Comparison of ENCODE assay signal across 2 cellular contexts in the genomic region with DNA sequence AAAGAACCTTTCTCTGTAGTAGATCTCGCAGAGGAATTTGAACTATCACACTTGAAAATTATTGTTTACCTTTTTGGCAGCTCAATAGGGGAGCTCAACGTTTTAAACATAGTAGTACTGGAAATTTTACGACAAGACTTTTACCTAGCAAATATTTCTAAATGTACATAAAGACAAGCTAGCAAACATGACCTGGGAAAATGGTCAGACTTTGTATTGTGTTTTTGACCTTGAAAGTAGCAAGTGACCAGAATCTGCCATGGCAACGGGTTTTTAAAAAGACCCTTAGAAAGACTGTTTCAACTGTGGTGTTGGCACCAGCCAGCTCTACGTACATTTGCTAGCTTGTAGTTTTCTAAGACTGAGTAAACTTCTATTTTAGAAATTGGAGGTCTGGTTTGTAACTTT.
A peak's percentile ranks its signal among the peaks of the same experiment; 100 is the strongest.
TF ChIP-seq lines count a peak whose summit lies in the region.

No MANE protein-coding gene starts in this region.

TF ChIP-seq in H1, 55 proteins besides CTCF, POLR2A, EP300 and RAD21 (continued from another document):
- no peak for TF ChIP-seq KDM4A (IDR thresholded peaks at IDR 0.05; ENCODE audit: low read depth, low read length, severe bottlenecking)

TF ChIP-seq in liver, 16 proteins besides CTCF, POLR2A, EP300 and RAD21 (continued from another document):
- TF ChIP-seq HNF4A (conservative IDR thresholded peaks at IDR 0.05) (peak; percentile 54 to 73), FOXA2 (IDR thresholded peaks at IDR 0.05) (peak; percentile 46), NR2F2 (IDR thresholded peaks at IDR 0.05) (no peak), JUND (IDR thresholded peaks at IDR 0.05) (no peak), RXRA (IDR thresholded peaks at IDR 0.05) (peak in 1 of 2 donors; percentile 65), EGR1 (IDR thresholded peaks at IDR 0.05; ENCODE audit: low read depth in 2 of 2) (no peak), SP1 (IDR thresholded peaks at IDR 0.05) (no peak), HNF4G (IDR thresholded peaks at IDR 0.05) (no peak), TAF1 (conservative IDR thresholded peaks at IDR 0.05) (no peak)
- TF ChIP-seq, protein P1, sequence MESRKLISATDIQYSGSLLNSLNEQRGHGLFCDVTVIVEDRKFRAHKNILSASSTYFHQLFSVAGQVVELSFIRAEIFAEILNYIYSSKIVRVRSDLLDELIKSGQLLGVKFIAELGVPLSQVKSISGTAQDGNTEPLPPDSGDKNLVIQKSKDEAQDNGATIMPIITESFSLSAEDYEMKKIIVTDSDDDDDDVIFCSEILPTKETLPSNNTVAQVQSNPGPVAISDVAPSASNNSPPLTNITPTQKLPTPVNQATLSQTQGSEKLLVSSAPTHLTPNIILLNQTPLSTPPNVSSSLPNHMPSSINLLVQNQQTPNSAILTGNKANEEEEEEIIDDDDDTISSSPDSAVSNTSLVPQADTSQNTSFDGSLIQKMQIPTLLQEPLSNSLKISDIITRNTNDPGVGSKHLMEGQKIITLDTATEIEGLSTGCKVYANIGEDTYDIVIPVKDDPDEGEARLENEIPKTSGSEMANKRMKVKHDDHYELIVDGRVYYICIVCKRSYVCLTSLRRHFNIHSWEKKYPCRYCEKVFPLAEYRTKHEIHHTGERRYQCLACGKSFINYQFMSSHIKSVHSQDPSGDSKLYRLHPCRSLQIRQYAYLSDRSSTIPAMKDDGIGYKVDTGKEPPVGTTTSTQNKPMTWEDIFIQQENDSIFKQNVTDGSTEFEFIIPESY (IDR thresholded peaks at IDR 0.05) = peak; percentile 57
- TF ChIP-seq, protein P2, sequence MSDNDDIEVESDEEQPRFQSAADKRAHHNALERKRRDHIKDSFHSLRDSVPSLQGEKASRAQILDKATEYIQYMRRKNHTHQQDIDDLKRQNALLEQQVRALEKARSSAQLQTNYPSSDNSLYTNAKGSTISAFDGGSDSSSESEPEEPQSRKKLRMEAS (IDR thresholded peaks at IDR 0.05) = no peak
- TF ChIP-seq, protein P3, sequence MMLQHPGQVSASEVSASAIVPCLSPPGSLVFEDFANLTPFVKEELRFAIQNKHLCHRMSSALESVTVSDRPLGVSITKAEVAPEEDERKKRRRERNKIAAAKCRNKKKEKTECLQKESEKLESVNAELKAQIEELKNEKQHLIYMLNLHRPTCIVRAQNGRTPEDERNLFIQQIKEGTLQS (IDR thresholded peaks at IDR 0.05) = no peak
- TF ChIP-seq, protein P4, sequence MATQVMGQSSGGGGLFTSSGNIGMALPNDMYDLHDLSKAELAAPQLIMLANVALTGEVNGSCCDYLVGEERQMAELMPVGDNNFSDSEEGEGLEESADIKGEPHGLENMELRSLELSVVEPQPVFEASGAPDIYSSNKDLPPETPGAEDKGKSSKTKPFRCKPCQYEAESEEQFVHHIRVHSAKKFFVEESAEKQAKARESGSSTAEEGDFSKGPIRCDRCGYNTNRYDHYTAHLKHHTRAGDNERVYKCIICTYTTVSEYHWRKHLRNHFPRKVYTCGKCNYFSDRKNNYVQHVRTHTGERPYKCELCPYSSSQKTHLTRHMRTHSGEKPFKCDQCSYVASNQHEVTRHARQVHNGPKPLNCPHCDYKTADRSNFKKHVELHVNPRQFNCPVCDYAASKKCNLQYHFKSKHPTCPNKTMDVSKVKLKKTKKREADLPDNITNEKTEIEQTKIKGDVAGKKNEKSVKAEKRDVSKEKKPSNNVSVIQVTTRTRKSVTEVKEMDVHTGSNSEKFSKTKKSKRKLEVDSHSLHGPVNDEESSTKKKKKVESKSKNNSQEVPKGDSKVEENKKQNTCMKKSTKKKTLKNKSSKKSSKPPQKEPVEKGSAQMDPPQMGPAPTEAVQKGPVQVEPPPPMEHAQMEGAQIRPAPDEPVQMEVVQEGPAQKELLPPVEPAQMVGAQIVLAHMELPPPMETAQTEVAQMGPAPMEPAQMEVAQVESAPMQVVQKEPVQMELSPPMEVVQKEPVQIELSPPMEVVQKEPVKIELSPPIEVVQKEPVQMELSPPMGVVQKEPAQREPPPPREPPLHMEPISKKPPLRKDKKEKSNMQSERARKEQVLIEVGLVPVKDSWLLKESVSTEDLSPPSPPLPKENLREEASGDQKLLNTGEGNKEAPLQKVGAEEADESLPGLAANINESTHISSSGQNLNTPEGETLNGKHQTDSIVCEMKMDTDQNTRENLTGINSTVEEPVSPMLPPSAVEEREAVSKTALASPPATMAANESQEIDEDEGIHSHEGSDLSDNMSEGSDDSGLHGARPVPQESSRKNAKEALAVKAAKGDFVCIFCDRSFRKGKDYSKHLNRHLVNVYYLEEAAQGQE (IDR thresholded peaks at IDR 0.05) = no peak
